Comparison of ENCODE assay signal across 9 cellular contexts in genomic region chr17:76451480-76451879, GRCh38. TPM values are rescaled to one million over a fixed set of nuclear protein-coding genes. Genes with fewer than 3 reads are reported as not detected.
DNase-seq lines count a peak whose midpoint lies in the region; ATAC-seq and TF ChIP-seq lines count a peak whose summit lies in the region.
"Had no signal": no experiment of that assay in that cellular context is flagged by ENCODE, and none has a peak within 500 bp of the region (broad histone marks: within the 10 kb centered on the region; RNA-seq: fewer than 3 reads in every experiment).

No MANE protein-coding gene starts in this region.

- TF ChIP-seq CTCF in DOHH2 (IDR thresholded peaks at IDR 0.05; ENCODE audit: low read depth, low read length, poor library complexity, severe bottlenecking) = no peak
- TF ChIP-seq CTCF in NB4 (IDR thresholded peaks at IDR 0.05; ENCODE audit: low read depth, low read length) = no peak
- TF ChIP-seq CTCF in choroid plexus epithelial cell (conservative IDR thresholded peaks at IDR 0.05; ENCODE audit: low read depth, low read length) = no peak
- TF ChIP-seq CTCF in nephron (IDR thresholded peaks at IDR 0.05; ENCODE audit: unreplicated experiment in 3 of 3) = no peak

- 0 out of 2 replicates have a peak overlapping the region, but pooled peaks have one; percentile 17 for H3K27ac ChIP-seq in DOHH2 (ENCODE audit: low read depth, low read length)

- H3K4me3 ChIP-seq in DOHH2 (ENCODE audit: low read length) (peak overlapping the region; percentile 91), NB4 (ENCODE audit: low read depth, low read length) (peak overlapping the region; percentile 76), choroid plexus epithelial cell (ENCODE audit: low read depth, low read length) (peak overlapping the region; percentile 78)

- H3K36me3 Mint-ChIP-seq in nephron (ENCODE audit: low read depth) = no peaks in the 10 kb centered on the region

- no peaks in the 10 kb centered on the region for H3K9me3 Mint-ChIP-seq in nephron

- peak overlapping the region in 1 of 3 experiments; percentile 56 for H3K27ac Mint-ChIP-seq in nephron

- H3K9me2 ChIP-seq in DOHH2 (replicated peaks; ENCODE audit: control insufficient read depth, low read length) = no peaks in the 10 kb centered on the region

- peaks cover 8% of the 10 kb centered on the region; the same call in 1 of the 2 replicates for H3F3A ChIP-seq in DOHH2 (ENCODE audit: control insufficient read depth, insufficient read depth)

- peaks cover 11% of the 10 kb centered on the region for H3K36me3 ChIP-seq in DOHH2 (ENCODE audit: control insufficient read depth, low read length)

- no peak for ATAC-seq in HG03175 (IDR thresholded peaks at IDR 0.05; ENCODE audit: unreplicated experiment)

- TF ChIP-seq POLR2A in NB4 (IDR thresholded peaks at IDR 0.05; ENCODE audit: extremely low read depth, insufficient read length) = no peak

- no peaks in the 10 kb centered on the region for H3K9me3 ChIP-seq in DOHH2 (ENCODE audit: control insufficient read depth, insufficient read depth, low read length)

- DNase-seq in NB4 (ENCODE audit: low read depth) (no peak), choroid plexus epithelial cell (ENCODE audit: low read depth) (no peak), NCI-H748 treated with DMSO at 0.1 percent for 48 hours (lab: John Stamatoyannopoulos, UW) (no peak), DMS53 treated with DMSO at 0.1 percent for 48 hours (lab: John Stamatoyannopoulos, UW; ENCODE audit: unreplicated experiment) (no peak), mucosa of gallbladder (ENCODE audit: low spot score) (no peak)
- DNase-seq: NCI-H2171 had no signal

- peaks cover 65% of the 10 kb centered on the region for H3K79me2 ChIP-seq in DOHH2 (ENCODE audit: control insufficient read depth, low read length)

- H3K27me3 ChIP-seq in DOHH2 (ENCODE audit: control insufficient read depth, low read length) = no peaks in the 10 kb centered on the region

- peaks cover 50% of the 10 kb centered on the region for H3K4me1 Mint-ChIP-seq in nephron

- peaks cover 54% of the 10 kb centered on the region for H3K4me1 ChIP-seq in DOHH2 (ENCODE audit: control insufficient read depth, low read length)

- H3K27me3 Mint-ChIP-seq in nephron (ENCODE audit: low read depth) = no peaks in the 10 kb centered on the region

- peak overlapping the region; percentile 91 to 94 (median 91) for H3K4me3 Mint-ChIP-seq in nephron

- H3K4me2 ChIP-seq in DOHH2 (ENCODE audit: low read length) = peak overlapping the region; percentile 99

- peaks cover 37% of the 10 kb centered on the region for H4K20me1 ChIP-seq in DOHH2 (ENCODE audit: control insufficient read depth, insufficient read depth, low read depth, low read length)

RNA-seq across cellular contexts. Expression of gene UBE2O, which starts 1.5 kb away (rescaled TPM):
- 26.0 TPM for total RNA-seq in mucosa of gallbladder

RNA-seq across cellular contexts. Expression of gene AANAT, which starts 15.9 kb away (rescaled TPM):
- not detected for total RNA-seq in mucosa of gallbladder

RNA-seq across cellular contexts. Expression of gene RHBDF2, which starts 49.7 kb away (rescaled TPM):
- total RNA-seq in mucosa of gallbladder = 48.8 TPM
